19 cellular contexts compared by ENCODE assay signal in genomic region chr7:25223206-25223605, GRCh38. TPM values are rescaled to one million over a fixed set of nuclear protein-coding genes. Genes with fewer than 3 reads are reported as not detected.
A peak's percentile ranks its signal among the peaks of the same experiment; 100 is the strongest.
DNase-seq lines count a peak whose midpoint lies in the region; ATAC-seq and TF ChIP-seq lines count a peak whose summit lies in the region.
"Had no signal": no experiment of that assay in that cellular context is flagged by ENCODE, and none has a peak within 500 bp of the region (broad histone marks: within the 10 kb centered on the region; RNA-seq: fewer than 3 reads in every experiment).

No MANE protein-coding gene starts in this region.

- H3K4me1 ChIP-seq in upper lobe of right lung, result no peaks in the 10 kb centered on the region
- no peaks in the 10 kb centered on the region for H3K4me1 ChIP-seq in gastroesophageal sphincter

- intact Hi-C loops in upper lobe of right lung (cut with DNase I), result no loop called here

- H3K27ac ChIP-seq in upper lobe of right lung (no peak overlapping the region), gastroesophageal sphincter (no peak overlapping the region), caudate nucleus (ENCODE audit: low read depth, low read length) (no peak overlapping the region)
- H3K27ac ChIP-seq: GM23248 had no signal

- no peaks in the 10 kb centered on the region for H3K9me3 ChIP-seq in upper lobe of right lung
- no peaks in the 10 kb centered on the region for H3K9me3 ChIP-seq in gastroesophageal sphincter

- DNase-seq in Jurkat, Clone E6-1 (ENCODE audit: low read depth, low spot score), result peak; percentile 76
- peak; percentile 19 for DNase-seq in myocyte (ENCODE audit: low read depth)
- DNase-seq in upper lobe of right lung, result no peak
- no peak for DNase-seq in NCI-H1694 (lab: John Stamatoyannopoulos, UW)
- no peak for DNase-seq in caudate nucleus (lab: John Stamatoyannopoulos, UW)
- DNase-seq: C1 segment of cervical spinal cord; Calu3; CD4-positive, alpha-beta memory T cell; COR-L47; DMS53; DMS79 treated with DMSO at 0.1 percent for 48 hours; GM23248; H9 had no signal

- TF ChIP-seq EP300 in gastroesophageal sphincter (IDR thresholded peaks at IDR 0.05), result no peak

- TF ChIP-seq POLR2A in gastroesophageal sphincter (IDR thresholded peaks at IDR 0.05), result no peak

- H3K27me3 ChIP-seq in upper lobe of right lung (no peaks in the 10 kb centered on the region), gastroesophageal sphincter (peaks cover 36% of the 10 kb centered on the region)

- peak; percentile 10 for ATAC-seq in upper lobe of right lung
- no peak for ATAC-seq in gastroesophageal sphincter
- ATAC-seq: HCT116 had no signal

- no peak overlapping the region for H3K4me3 ChIP-seq in Jurkat, Clone E6-1 (ENCODE audit: low read length)
- no peak overlapping the region for H3K4me3 ChIP-seq in upper lobe of right lung
- H3K4me3 ChIP-seq in gastroesophageal sphincter, result no peak overlapping the region
- H3K4me3 ChIP-seq: GM23248 had no signal

- H3K36me3 ChIP-seq in upper lobe of right lung (no peaks in the 10 kb centered on the region), gastroesophageal sphincter (no peaks in the 10 kb centered on the region)

- 43 to 100% methylated on average over 1 of the region's 3 CpGs for WGBS in gastroesophageal sphincter (ENCODE audit: low coverage in 1 of 2), 2 donors

- TF ChIP-seq CTCF in upper lobe of right lung (IDR thresholded peaks at IDR 0.05), result no peak
- TF ChIP-seq CTCF in gastroesophageal sphincter (IDR thresholded peaks at IDR 0.05), result no peak

RNA-seq across cellular contexts. Expression of gene NPVF, which starts 5.1 kb away (rescaled TPM):
- not detected for polyA plus RNA-seq in Jurkat, Clone E6-1 (2012; ENCODE audit: insufficient read depth, insufficient read length)
- total RNA-seq in myocyte, result not detected in 2 replicates
- not detected for polyA plus RNA-seq in myocyte (2012)
- total RNA-seq in upper lobe of right lung, result not detected
- total RNA-seq in gastroesophageal sphincter, result not detected
- total RNA-seq: A172; A673; Calu3; CD4-positive, alpha-beta memory T cell; GM23248; H4; H9 had no signal
- polyA plus RNA-seq: BJ; CD4-positive, alpha-beta memory T cell; GM23248 had no signal

Comparison
In these comparisons a context has a peak if more than half of its experiments do, and no peak if none do; other contexts are left out.
1. DNase-seq: peak in Jurkat, Clone E6-1 (single experiment) and myocyte (single experiment); none in upper lobe of right lung (single experiment), NCI-H1694 (single experiment) and caudate nucleus (0 of 61).